Comparison of ENCODE assay signal across 8 cellular contexts in genomic region chr2:162343824-162344616, GRCh38. TPM values are rescaled to one million over a fixed set of nuclear protein-coding genes. Genes with fewer than 3 reads are reported as not detected.
A peak's percentile ranks its signal among the peaks of the same experiment; 100 is the strongest.
DNase-seq lines count a peak whose midpoint lies in the region; ATAC-seq and TF ChIP-seq lines count a peak whose summit lies in the region.

A gene with protein sequence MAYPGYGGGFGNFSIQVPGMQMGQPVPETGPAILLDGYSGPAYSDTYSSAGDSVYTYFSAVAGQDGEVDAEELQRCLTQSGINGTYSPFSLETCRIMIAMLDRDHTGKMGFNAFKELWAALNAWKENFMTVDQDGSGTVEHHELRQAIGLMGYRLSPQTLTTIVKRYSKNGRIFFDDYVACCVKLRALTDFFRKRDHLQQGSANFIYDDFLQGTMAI (plus strand): TSS chr2:162344132. CDS start chr2:162344249, 117 bp downstream.

- WGBS in adrenal gland, 4 donors, result 0 to 2% (median 0%) methylated on average over 27 to 57 of the region's 57 CpGs

- peak; percentile 99 for ATAC-seq in HG02642 (IDR thresholded peaks at IDR 0.05; ENCODE audit: poor library complexity, unreplicated experiment)

- no peaks in the 10 kb centered on the region for H3K36me3 ChIP-seq in adrenal gland (replicated peaks in 1 of 2)
- no peaks in the 10 kb centered on the region for H3K36me3 ChIP-seq in parathyroid adenoma (ENCODE audit: control insufficient read depth, insufficient read depth, low read length)
- H3K36me3 ChIP-seq in tibial artery, result no peaks in the 10 kb centered on the region

- peak in 1 of 2 donors; percentile 59 for TF ChIP-seq POLR2A in adrenal gland (IDR thresholded peaks at IDR 0.05)

- peak within 1 kb of the TSS in 4 of 5 donors; percentile 34 to 90 (median 60) for H3K27ac ChIP-seq in adrenal gland
- H3K27ac ChIP-seq in parathyroid adenoma, result peak within 1 kb of the TSS; percentile 75
- peak within 1 kb of the TSS; percentile 81 to 83 for H3K27ac ChIP-seq in tibial artery

- peak within 1 kb of the TSS; percentile 67 for H3K9ac ChIP-seq in parathyroid adenoma

- H3K79me2 ChIP-seq in parathyroid adenoma, result no peaks in the 10 kb centered on the region

- TF ChIP-seq CTCF in GM12864 (IDR thresholded peaks at IDR 0.05; ENCODE audit: low read depth, low read length, missing control alignments) (no peak), adrenal gland (IDR thresholded peaks at IDR 0.05) (peak in 1 of 6 experiments; percentile 26), parathyroid adenoma (IDR thresholded peaks at IDR 0.05) (no peak), tibial artery (IDR thresholded peaks at IDR 0.05) (peak in 1 of 2 experiments; percentile 27)

- peak within 1 kb of the TSS; percentile 93 for H2AFZ ChIP-seq in parathyroid adenoma

- peak within 1 kb of the TSS; percentile 89 for H3K4me2 ChIP-seq in parathyroid adenoma (ENCODE audit: low read length)

- intact Hi-C loops in T-helper 1 cell treated with Interleukin-12 subunit alpha and Interleukin-12 subunit beta and Interleukin-4 antibody, amounts not matched to agents 30 ng/mL and 1 ng/mL, for 36 hours (cut with micrococcal nuclease), result loop anchor here (1.0 to 5.0 kb wide), 6 partner anchors 10 to 1035 kb away; partner anchors contain the start of genes DPP4, IFIH1 and PSMD14
- intact Hi-C loops in adrenal gland (cut with DNase I), result no loop called here
- intact Hi-C loops in cardiac septum (cut with DNase I), result no loop called here
- intact Hi-C loops in tibial artery (cut with DNase I; ENCODE audit: low total_unique reads), result no loop called here

- H3K9me3 ChIP-seq in adrenal gland (replicated peaks in 1 of 3), result no peaks in the 10 kb centered on the region
- H3K9me3 ChIP-seq in parathyroid adenoma (ENCODE audit: control insufficient read depth, low read length), result no peaks in the 10 kb centered on the region
- no peaks in the 10 kb centered on the region for H3K9me3 ChIP-seq in tibial artery

- peak within 1 kb of the TSS; percentile 93 for H3K4me3 ChIP-seq in GM12864 (ENCODE audit: low read depth, low read length)
- peak within 1 kb of the TSS; percentile 74 to 96 (median 81) for H3K4me3 ChIP-seq in adrenal gland
- peak within 1 kb of the TSS; percentile 89 for H3K4me3 ChIP-seq in parathyroid adenoma (ENCODE audit: low read depth, low read length)
- peak within 1 kb of the TSS; percentile 83 to 90 for H3K4me3 ChIP-seq in tibial artery

- H3K27me3 ChIP-seq in adrenal gland (no peaks in the 10 kb centered on the region), parathyroid adenoma (ENCODE audit: control insufficient read depth, insufficient read depth, low read length) (no peaks in the 10 kb centered on the region), tibial artery (no peaks in the 10 kb centered on the region)

- DNase-seq in GM12864 (ENCODE audit: low read depth) (peak; percentile 93), NCI-H1417 (lab: John Stamatoyannopoulos, UW) (peak; percentile 75 to 88 (median 87)), adrenal gland (peak; percentile 98 to 99 (median 98)), cardiac septum (ENCODE audit: low spot score) (peak; percentile 99), tibial artery (peak; percentile 96 to 99)

- H3K4me1 ChIP-seq in adrenal gland (replicated peaks in 1 of 2) (peaks cover 0 to 7% of the 10 kb centered on the region in 2 donors), parathyroid adenoma (peaks cover 3% of the 10 kb centered on the region), tibial artery (peaks cover 0 to 23% (median 8%) of the 10 kb centered on the region in 4 donors)

RNA-seq across cellular contexts. Expression of the gene that starts here (rescaled TPM):
- 16.3 and 16.5 TPM in 2 replicates for total RNA-seq in T-helper 1 cell treated with Interleukin-12 subunit alpha and Interleukin-12 subunit beta and Interleukin-4 antibody, amounts not matched to agents 30 ng/mL and 1 ng/mL, for 36 hours
- total RNA-seq in adrenal gland, result 10 to 100 TPM in 7 of 8 donors, 1 to 10 TPM in 1; 3.4 to 33.9 (median 21.7) TPM
- polyA plus RNA-seq in adrenal gland, result 10 to 100 TPM; 11.8 to 18.7 (median 12.9) TPM
- total RNA-seq in cardiac septum, result 7.3 TPM

Comparison
In these comparisons a context has a peak if more than half of its experiments do, and no peak if none do; other contexts are left out.
1. Peak in every context shown above with its lines: DNase-seq, ATAC-seq, H3K4me3 ChIP-seq and H3K27ac ChIP-seq.